2 cellular contexts compared by ENCODE assay signal in genomic region chr6:2859325-2859700, GRCh38.
TF ChIP-seq lines count a peak whose summit lies in the region.

No MANE protein-coding gene starts in this region.

TF ChIP-seq in H1, 55 proteins besides CTCF, POLR2A, EP300 and RAD21:
- TF ChIP-seq NANOG (IDR thresholded peaks at IDR 0.05; ENCODE audit: insufficient read depth, low read depth, low read length, poor library complexity, severe bottlenecking) (no peak), GABPA (IDR thresholded peaks at IDR 0.05; ENCODE audit: borderline replicate concordance, insufficient read depth, low read length) (no peak), E2F6 (IDR thresholded peaks at IDR 0.05) (no peak), MAFK (IDR thresholded peaks at IDR 0.05; ENCODE audit: low read depth, low read length) (no peak), ZNF274 (IDR thresholded peaks at IDR 0.05; ENCODE audit: borderline replicate concordance, extremely low read depth, low read length) (no peak)

TF ChIP-seq in WTC11, 78 proteins besides CTCF, POLR2A, EP300 and RAD21:
- TF ChIP-seq, protein P1, sequence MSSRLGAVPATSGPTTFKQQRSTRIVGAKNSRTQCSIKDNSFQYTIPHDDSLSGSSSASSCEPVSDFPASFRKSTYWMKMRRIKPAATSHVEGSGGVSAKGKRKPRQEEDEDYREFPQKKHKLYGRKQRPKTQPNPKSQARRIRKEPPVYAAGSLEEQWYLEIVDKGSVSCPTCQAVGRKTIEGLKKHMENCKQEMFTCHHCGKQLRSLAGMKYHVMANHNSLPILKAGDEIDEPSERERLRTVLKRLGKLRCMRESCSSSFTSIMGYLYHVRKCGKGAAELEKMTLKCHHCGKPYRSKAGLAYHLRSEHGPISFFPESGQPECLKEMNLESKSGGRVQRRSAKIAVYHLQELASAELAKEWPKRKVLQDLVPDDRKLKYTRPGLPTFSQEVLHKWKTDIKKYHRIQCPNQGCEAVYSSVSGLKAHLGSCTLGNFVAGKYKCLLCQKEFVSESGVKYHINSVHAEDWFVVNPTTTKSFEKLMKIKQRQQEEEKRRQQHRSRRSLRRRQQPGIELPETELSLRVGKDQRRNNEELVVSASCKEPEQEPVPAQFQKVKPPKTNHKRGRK (CRISPR knock-in tag; IDR thresholded peaks at IDR 0.05; ENCODE audit: borderline replicate concordance): no peak
- no peak for TF ChIP-seq SOX15 (CRISPR knock-in tag; IDR thresholded peaks at IDR 0.05)
- TF ChIP-seq TP53 (CRISPR knock-in tag; IDR thresholded peaks at IDR 0.05): no peak
- no peak for TF ChIP-seq ESRRA (CRISPR knock-in tag; IDR thresholded peaks at IDR 0.05; ENCODE audit: borderline replicate concordance)
- TF ChIP-seq GTF2I (CRISPR knock-in tag; conservative IDR thresholded peaks at IDR 0.05): no peak
- TF ChIP-seq ZNF317 (CRISPR knock-in tag; IDR thresholded peaks at IDR 0.05; ENCODE audit: borderline replicate concordance, low read depth): no peak
- no peak for TF ChIP-seq RORB (CRISPR knock-in tag; IDR thresholded peaks at IDR 0.05)
- no peak for TF ChIP-seq ZNF423 (CRISPR knock-in tag; IDR thresholded peaks at IDR 0.05)
- no peak for TF ChIP-seq ZNF219 (CRISPR knock-in tag; IDR thresholded peaks at IDR 0.05; ENCODE audit: borderline replicate concordance)
- TF ChIP-seq IRF1 (CRISPR knock-in tag; IDR thresholded peaks at IDR 0.05): no peak
- TF ChIP-seq FOXK1 (CRISPR knock-in tag; IDR thresholded peaks at IDR 0.05): no peak
- TF ChIP-seq, protein P2, sequence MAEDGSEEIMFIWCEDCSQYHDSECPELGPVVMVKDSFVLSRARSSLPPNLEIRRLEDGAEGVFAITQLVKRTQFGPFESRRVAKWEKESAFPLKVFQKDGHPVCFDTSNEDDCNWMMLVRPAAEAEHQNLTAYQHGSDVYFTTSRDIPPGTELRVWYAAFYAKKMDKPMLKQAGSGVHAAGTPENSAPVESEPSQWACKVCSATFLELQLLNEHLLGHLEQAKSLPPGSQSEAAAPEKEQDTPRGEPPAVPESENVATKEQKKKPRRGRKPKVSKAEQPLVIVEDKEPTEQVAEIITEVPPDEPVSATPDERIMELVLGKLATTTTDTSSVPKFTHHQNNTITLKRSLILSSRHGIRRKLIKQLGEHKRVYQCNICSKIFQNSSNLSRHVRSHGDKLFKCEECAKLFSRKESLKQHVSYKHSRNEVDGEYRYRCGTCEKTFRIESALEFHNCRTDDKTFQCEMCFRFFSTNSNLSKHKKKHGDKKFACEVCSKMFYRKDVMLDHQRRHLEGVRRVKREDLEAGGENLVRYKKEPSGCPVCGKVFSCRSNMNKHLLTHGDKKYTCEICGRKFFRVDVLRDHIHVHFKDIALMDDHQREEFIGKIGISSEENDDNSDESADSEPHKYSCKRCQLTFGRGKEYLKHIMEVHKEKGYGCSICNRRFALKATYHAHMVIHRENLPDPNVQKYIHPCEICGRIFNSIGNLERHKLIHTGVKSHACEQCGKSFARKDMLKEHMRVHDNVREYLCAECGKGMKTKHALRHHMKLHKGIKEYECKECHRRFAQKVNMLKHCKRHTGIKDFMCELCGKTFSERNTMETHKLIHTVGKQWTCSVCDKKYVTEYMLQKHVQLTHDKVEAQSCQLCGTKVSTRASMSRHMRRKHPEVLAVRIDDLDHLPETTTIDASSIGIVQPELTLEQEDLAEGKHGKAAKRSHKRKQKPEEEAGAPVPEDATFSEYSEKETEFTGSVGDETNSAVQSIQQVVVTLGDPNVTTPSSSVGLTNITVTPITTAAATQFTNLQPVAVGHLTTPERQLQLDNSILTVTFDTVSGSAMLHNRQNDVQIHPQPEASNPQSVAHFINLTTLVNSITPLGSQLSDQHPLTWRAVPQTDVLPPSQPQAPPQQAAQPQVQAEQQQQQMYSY (CRISPR knock-in tag; IDR thresholded peaks at IDR 0.05): no peak
- TF ChIP-seq ZNF138 (CRISPR knock-in tag; conservative IDR thresholded peaks at IDR 0.05): no peak
